ENCODE assay signal across 14 cellular contexts in genomic region chr18:49031511-49032188, GRCh38.
A peak's percentile ranks its signal among the peaks of the same experiment; 100 is the strongest.
DNase-seq lines count a peak whose midpoint lies in the region; ATAC-seq lines count a peak whose summit lies in the region.
"Had no signal": no experiment of that assay in that cellular context is flagged by ENCODE, and none has a peak within 500 bp of the region (broad histone marks: within the 10 kb centered on the region; RNA-seq: fewer than 3 reads in every experiment).

No MANE protein-coding gene starts in this region.

- H3K36me3 Mint-ChIP-seq in T-helper 1 cell treated with Interleukin-12 subunit alpha and Interleukin-12 subunit beta and Interleukin-4 antibody, amounts not matched to agents 30 μg/mL and 1 μg/mL, for 36 hours (ENCODE audit: low read depth) = no peaks in the 10 kb centered on the region
- H3K36me3 Mint-ChIP-seq in activated T-cell treated with anti-CD3 and anti-CD28 coated beads, Interleukin-2, amount 50 U/mL, for 24 hours (ENCODE audit: low read depth) = no peaks in the 10 kb centered on the region

- no peak overlapping the region for H3K4me3 Mint-ChIP-seq in T-helper 1 cell treated with Interleukin-12 subunit alpha and Interleukin-12 subunit beta and Interleukin-4 antibody, amounts not matched to agents 30 μg/mL and 1 μg/mL, for 36 hours
- H3K4me3 Mint-ChIP-seq in activated T-cell treated with anti-CD3 and anti-CD28 coated beads, Interleukin-2, amount 50 U/mL, for 24 hours = no peak overlapping the region
- H3K4me3 Mint-ChIP-seq in stimulated activated naive CD8-positive, alpha-beta T cell treated with anti-CD3 and anti-CD28 coated beads, Interleukin-15, amount 100 ng/mL, for 72 hours = peak overlapping the region; percentile 42 to 50

- H3K9me3 Mint-ChIP-seq in T-helper 1 cell treated with Interleukin-12 subunit alpha and Interleukin-12 subunit beta and Interleukin-4 antibody, amounts not matched to agents 30 μg/mL and 1 μg/mL, for 36 hours = peaks cover 4% of the 10 kb centered on the region
- H3K9me3 Mint-ChIP-seq in activated T-cell treated with anti-CD3 and anti-CD28 coated beads, Interleukin-2, amount 50 U/mL, for 24 hours = peaks cover 7% of the 10 kb centered on the region
- peaks cover 0 to 7% of the 10 kb centered on the region in 2 donors for H3K9me3 Mint-ChIP-seq in stimulated activated naive CD8-positive, alpha-beta T cell treated with anti-CD3 and anti-CD28 coated beads, Interleukin-15, amount 100 ng/mL, for 72 hours

- DNase-seq in T-helper 1 cell = no peak
- DNase-seq in activated T-cell treated with anti-CD3 and anti-CD28 coated beads, Interleukin-2, amount 50 U/mL, for 24 hours = peak; percentile 64
- peak; percentile 72 for DNase-seq in medulla oblongata (ENCODE audit: extremely low spot score)
- peak in 1 of 2 donors; percentile 45 for DNase-seq in stimulated activated naive CD8-positive, alpha-beta T cell treated with anti-CD3 and anti-CD28 coated beads, Interleukin-15, amount 100 ng/mL, for 72 hours
- no peak for DNase-seq in HPDE6-E6E7 (ENCODE audit: extremely low spot score)
- DNase-seq: dermis blood vessel endothelial cell, glutamatergic neuron, mesendoderm, MM.1S, NCI-H82 had no signal

- H3K27ac Mint-ChIP-seq in T-helper 1 cell treated with Interleukin-12 subunit alpha and Interleukin-12 subunit beta and Interleukin-4 antibody, amounts not matched to agents 30 μg/mL and 1 μg/mL, for 36 hours = peak overlapping the region; percentile 7
- H3K27ac Mint-ChIP-seq in activated T-cell treated with anti-CD3 and anti-CD28 coated beads, Interleukin-2, amount 50 U/mL, for 24 hours = peak overlapping the region; percentile 77
- H3K27ac Mint-ChIP-seq in stimulated activated naive CD8-positive, alpha-beta T cell treated with anti-CD3 and anti-CD28 coated beads, Interleukin-15, amount 100 ng/mL, for 72 hours = peak overlapping the region; percentile 15 to 85

- H3K27me3 Mint-ChIP-seq in T-helper 1 cell treated with Interleukin-12 subunit alpha and Interleukin-12 subunit beta and Interleukin-4 antibody, amounts not matched to agents 30 μg/mL and 1 μg/mL, for 36 hours (ENCODE audit: low read depth) = no peaks in the 10 kb centered on the region
- H3K27me3 Mint-ChIP-seq in activated T-cell treated with anti-CD3 and anti-CD28 coated beads, Interleukin-2, amount 50 U/mL, for 24 hours = no peaks in the 10 kb centered on the region
- peaks cover 23% of the 10 kb centered on the region for H3K27me3 Mint-ChIP-seq in stimulated activated naive CD8-positive, alpha-beta T cell treated with anti-CD3 and anti-CD28 coated beads, Interleukin-15, amount 100 ng/mL, for 72 hours

- peaks cover 12% of the 10 kb centered on the region for H3K4me1 Mint-ChIP-seq in T-helper 1 cell treated with Interleukin-12 subunit alpha and Interleukin-12 subunit beta and Interleukin-4 antibody, amounts not matched to agents 30 μg/mL and 1 μg/mL, for 36 hours (ENCODE audit: low read depth)
- H3K4me1 Mint-ChIP-seq in activated T-cell treated with anti-CD3 and anti-CD28 coated beads, Interleukin-2, amount 50 U/mL, for 24 hours (ENCODE audit: low read depth) = peaks cover 23% of the 10 kb centered on the region
- H3K4me1 Mint-ChIP-seq in stimulated activated naive CD8-positive, alpha-beta T cell treated with anti-CD3 and anti-CD28 coated beads, Interleukin-15, amount 100 ng/mL, for 72 hours = peaks cover 15% of the 10 kb centered on the region

- ATAC-seq in stimulated activated naive CD8-positive, alpha-beta T cell treated with anti-CD3 and anti-CD28 coated beads, Interleukin-15, amount 100 ng/mL, for 72 hours = peak; percentile 85
- ATAC-seq in HG03025 (IDR thresholded peaks at IDR 0.05; ENCODE audit: low FRiP score, unreplicated experiment) (no peak), HG02678 (IDR thresholded peaks at IDR 0.05; ENCODE audit: unreplicated experiment) (no peak)
- ATAC-seq: SK-N-SH treated with all-trans-retinoic acid at 6 μM for 48 hours had no signal

Comparison
In these comparisons a context has a peak if more than half of its experiments do, and no peak if none do; other contexts are left out.
1. H3K27ac Mint-ChIP-seq: peak in every context shown above with its lines; median percentile 77 in activated T-cell treated with anti-CD3 and anti-CD28 coated beads, Interleukin-2, amount 50 U/mL, for 24 hours; 50 in stimulated activated naive CD8-positive, alpha-beta T cell treated with anti-CD3 and anti-CD28 coated beads, Interleukin-15, amount 100 ng/mL, for 72 hours; 7 in T-helper 1 cell treated with Interleukin-12 subunit alpha and Interleukin-12 subunit beta and Interleukin-4 antibody, amounts not matched to agents 30 μg/mL and 1 μg/mL, for 36 hours.
2. H3K4me3 Mint-ChIP-seq: peak in stimulated activated naive CD8-positive, alpha-beta T cell treated with anti-CD3 and anti-CD28 coated beads, Interleukin-15, amount 100 ng/mL, for 72 hours (2 of 2); none in T-helper 1 cell treated with Interleukin-12 subunit alpha and Interleukin-12 subunit beta and Interleukin-4 antibody, amounts not matched to agents 30 μg/mL and 1 μg/mL, for 36 hours (single experiment) and activated T-cell treated with anti-CD3 and anti-CD28 coated beads, Interleukin-2, amount 50 U/mL, for 24 hours (single experiment).
3. DNase-seq: peak in activated T-cell treated with anti-CD3 and anti-CD28 coated beads, Interleukin-2, amount 50 U/mL, for 24 hours (single experiment) and medulla oblongata (single experiment); none in T-helper 1 cell (0 of 5) and HPDE6-E6E7 (single experiment).